Comparison of ENCODE assay signal across 11 cellular contexts in the genomic region with DNA sequence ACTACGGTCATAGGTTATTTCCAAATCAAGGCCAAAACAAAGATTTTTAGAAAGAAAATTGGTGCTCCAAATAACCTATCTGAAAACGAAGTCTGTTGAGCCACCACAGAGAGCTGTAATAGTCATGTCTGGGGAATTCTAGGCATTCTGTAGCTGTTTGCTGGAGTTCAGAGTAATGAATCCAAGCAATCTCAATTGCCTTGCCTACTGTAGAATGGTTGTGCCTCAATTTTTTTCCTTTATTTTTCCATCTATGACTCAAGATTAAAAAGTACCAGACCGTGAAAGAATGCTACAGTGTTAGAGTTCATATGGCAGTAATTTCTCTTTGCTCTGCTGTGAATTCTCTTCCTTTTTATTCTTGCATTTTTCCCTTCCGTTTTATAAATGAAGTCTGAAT.
DNase-seq lines count a peak whose midpoint lies in the region; ATAC-seq and TF ChIP-seq lines count a peak whose summit lies in the region.
"Had no signal": no experiment of that assay in that cellular context is flagged by ENCODE, and none has a peak within 500 bp of the region (broad histone marks: within the 10 kb centered on the region; RNA-seq: fewer than 3 reads in every experiment).

No MANE protein-coding gene starts in this region.

- peak; percentile 73; the same call in 2 of the 3 replicates for ATAC-seq in RWPE2 (ENCODE audit: low read depth)
- ATAC-seq in activated T-cell treated with anti-CD3 and anti-CD28 coated beads, Interleukin-2, amount 50 U/mL, for 4 hours, result no peak
- ATAC-seq: stimulated activated naive CD8-positive, alpha-beta T cell treated with anti-CD3 and anti-CD28 coated beads, Interleukin-15, amount 100 ng/mL, for 72 hours had no signal

- DNase-seq in ELR (ENCODE audit: low read depth) (peak; percentile 91), RWPE2 (ENCODE audit: low spot score) (no peak), fibroblast of mammary gland (ENCODE audit: low read depth) (peak; percentile 76), osteocyte (ENCODE audit: extremely low spot score, unreplicated experiment) (no peak), right atrium auricular region (ENCODE audit: low spot score) (no peak), GM10248 (ENCODE audit: extremely low spot score) (no peak), NCI-H510A treated with DMSO at 0.1 percent for 48 hours (lab: John Stamatoyannopoulos, UW) (no peak)
- DNase-seq in activated T-cell treated with anti-CD3 and anti-CD28 coated beads, Interleukin-2, amount 50 U/mL, for 4 hours, result no peak
- DNase-seq: adrenal gland; stimulated activated naive CD8-positive, alpha-beta T cell treated with anti-CD3 and anti-CD28 coated beads, Interleukin-15, amount 100 ng/mL, for 72 hours; T-helper 1 cell had no signal

- H3K4me1 ChIP-seq in RWPE2 (ENCODE audit: insufficient read depth, poor library complexity, severe bottlenecking) (peaks cover 4% of the 10 kb centered on the region), right atrium auricular region (no peaks in the 10 kb centered on the region)
- H3K4me1 ChIP-seq: adrenal gland had no signal

- POLR2A ChIA-PET in GM10248 (lab: Yijun Ruan, JAX), result no interaction called here

- TF ChIP-seq CTCF in RWPE2 (IDR thresholded peaks at IDR 0.05; ENCODE audit: poor library complexity, severe bottlenecking) (no peak), fibroblast of mammary gland (conservative IDR thresholded peaks at IDR 0.05; ENCODE audit: control insufficient read depth, insufficient read depth, low read depth, low read length) (no peak), osteocyte (IDR thresholded peaks at IDR 0.05) (no peak), right atrium auricular region (IDR thresholded peaks at IDR 0.05) (no peak), GM10248 (IDR thresholded peaks at IDR 0.05; ENCODE audit: control extremely low read depth, extremely low read depth, low read depth, missing control alignments) (no peak)

- no peak overlapping the region for H3K4me3 ChIP-seq in RWPE2 (ENCODE audit: severe bottlenecking)
- no peak overlapping the region for H3K4me3 ChIP-seq in fibroblast of mammary gland (ENCODE audit: control insufficient read depth, low read depth, low read length)
- H3K4me3 ChIP-seq in right atrium auricular region, result no peak overlapping the region
- H3K4me3 ChIP-seq: adrenal gland had no signal

- H3K27ac ChIP-seq in RWPE2 (ENCODE audit: poor library complexity, severe bottlenecking) (no peak overlapping the region), right atrium auricular region (no peak overlapping the region)
- H3K27ac ChIP-seq: adrenal gland had no signal

- H3K9me3 ChIP-seq in RWPE2 (ENCODE audit: severe bottlenecking), result no peaks in the 10 kb centered on the region
- H3K9me3 ChIP-seq in right atrium auricular region, result no peaks in the 10 kb centered on the region
- H3K9me3 ChIP-seq: adrenal gland had no signal

- H3K27ac Mint-ChIP-seq in osteocyte (ENCODE audit: unreplicated experiment), result peak overlapping the region; percentile 83
- H3K27ac Mint-ChIP-seq: stimulated activated naive CD8-positive, alpha-beta T cell treated with anti-CD3 and anti-CD28 coated beads, Interleukin-15, amount 100 ng/mL, for 72 hours had no signal

- peaks cover 6% of the 10 kb centered on the region for H3K9me3 Mint-ChIP-seq in osteocyte (ENCODE audit: unreplicated experiment)
- no peaks in the 10 kb centered on the region for H3K9me3 Mint-ChIP-seq in activated T-cell treated with anti-CD3 and anti-CD28 coated beads, Interleukin-2, amount 50 U/mL, for 4 hours

- H3K4me1 Mint-ChIP-seq in osteocyte (ENCODE audit: unreplicated experiment), result peaks cover 32% of the 10 kb centered on the region
- H3K4me1 Mint-ChIP-seq in activated T-cell treated with anti-CD3 and anti-CD28 coated beads, Interleukin-2, amount 50 U/mL, for 4 hours (ENCODE audit: low read depth), result no peaks in the 10 kb centered on the region
- H3K4me1 Mint-ChIP-seq: stimulated activated naive CD8-positive, alpha-beta T cell treated with anti-CD3 and anti-CD28 coated beads, Interleukin-15, amount 100 ng/mL, for 72 hours had no signal

- CTCF ChIA-PET in GM10248 (lab: Yijun Ruan, JAX), result no interaction called here

- H3K36me3 ChIP-seq in RWPE2 (ENCODE audit: low read depth), result no peaks in the 10 kb centered on the region
- no peaks in the 10 kb centered on the region for H3K36me3 ChIP-seq in right atrium auricular region
- H3K36me3 ChIP-seq: adrenal gland had no signal

- H3K4me3 Mint-ChIP-seq in osteocyte (ENCODE audit: unreplicated experiment), result peak overlapping the region; percentile 59
- no peak overlapping the region for H3K4me3 Mint-ChIP-seq in activated T-cell treated with anti-CD3 and anti-CD28 coated beads, Interleukin-2, amount 50 U/mL, for 4 hours
- H3K4me3 Mint-ChIP-seq: stimulated activated naive CD8-positive, alpha-beta T cell treated with anti-CD3 and anti-CD28 coated beads, Interleukin-15, amount 100 ng/mL, for 72 hours had no signal

- no peaks in the 10 kb centered on the region for H3K27me3 Mint-ChIP-seq in osteocyte (ENCODE audit: unreplicated experiment)
- no peaks in the 10 kb centered on the region for H3K27me3 Mint-ChIP-seq in activated T-cell treated with anti-CD3 and anti-CD28 coated beads, Interleukin-2, amount 50 U/mL, for 4 hours (ENCODE audit: low read depth)
- H3K27me3 Mint-ChIP-seq: stimulated activated naive CD8-positive, alpha-beta T cell treated with anti-CD3 and anti-CD28 coated beads, Interleukin-15, amount 100 ng/mL, for 72 hours had no signal

- peaks cover 1% of the 10 kb centered on the region for H3K36me3 Mint-ChIP-seq in osteocyte (ENCODE audit: unreplicated experiment)
- no peaks in the 10 kb centered on the region for H3K36me3 Mint-ChIP-seq in activated T-cell treated with anti-CD3 and anti-CD28 coated beads, Interleukin-2, amount 50 U/mL, for 4 hours (ENCODE audit: insufficient read depth)

- H3K27me3 ChIP-seq in RWPE2 (ENCODE audit: insufficient read depth, poor library complexity, severe bottlenecking), result no peaks in the 10 kb centered on the region
- H3K27me3 ChIP-seq in right atrium auricular region, result no peaks in the 10 kb centered on the region
- H3K27me3 ChIP-seq: adrenal gland had no signal

Comparison
In these comparisons a context has a peak if more than half of its experiments do, and no peak if none do; other contexts are left out.
1. DNase-seq: peak in ELR (single experiment) and fibroblast of mammary gland (single experiment); none in RWPE2 (single experiment), osteocyte (single experiment), activated T-cell treated with anti-CD3 and anti-CD28 coated beads, Interleukin-2, amount 50 U/mL, for 4 hours (single experiment), right atrium auricular region (single experiment), GM10248 (single experiment) and NCI-H510A treated with DMSO at 0.1 percent for 48 hours (single experiment).